21 cellular contexts compared by ENCODE assay signal in genomic region chr3:197445886-197446631, GRCh38.
DNase-seq lines count a peak whose midpoint lies in the region; ATAC-seq and TF ChIP-seq lines count a peak whose summit lies in the region.
"Had no signal": no experiment of that assay in that cellular context is flagged by ENCODE, and none has a peak within 500 bp of the region (broad histone marks: within the 10 kb centered on the region; RNA-seq: fewer than 3 reads in every experiment).

No MANE protein-coding gene starts in this region.

- DNase-seq in cardiac septum (ENCODE audit: low spot score) = peak; percentile 36
- DNase-seq in heart right ventricle = no peak
- DNase-seq in SK-N-MC (ENCODE audit: low read depth, low spot score) = no peak
- no peak for DNase-seq in nephron progenitor cell
- no peak for DNase-seq in type B pancreatic cell (ENCODE audit: extremely low spot score, unreplicated experiment)
- DNase-seq in DMS53 treated with DMSO at 0.1 percent for 48 hours (lab: John Stamatoyannopoulos, UW; ENCODE audit: unreplicated experiment) = no peak
- no peak for DNase-seq in stimulated activated CD4-positive, alpha-beta T cell treated with anti-CD3 and anti-CD28 coated beads, Interleukin-15, amount 100 ng/mL, for 24 hours
- no peak for DNase-seq in NCI-H510A (lab: John Stamatoyannopoulos, UW)
- DNase-seq: 8988T; Caco-2; CD4-positive, alpha-beta T cell; DMS153; NCI-H1105; NCI-H2081; NCI-H510A treated with DMSO at 0.1 percent for 48 hours; NCI-H82; PC-3; RPMI8226; SIG-M5 had no signal

- 71 to 72% methylated on average over 11 to 12 of the region's 12 CpGs for WGBS in heart right ventricle, 2 donors

- peak overlapping the region; percentile 96 for H3K27ac Mint-ChIP-seq in nephron progenitor cell
- peak overlapping the region; percentile 41 for H3K27ac Mint-ChIP-seq in type B pancreatic cell
- H3K27ac Mint-ChIP-seq: B cell had no signal

- H3K36me3 Mint-ChIP-seq in nephron progenitor cell (ENCODE audit: low read depth) (no peaks in the 10 kb centered on the region), type B pancreatic cell (no peaks in the 10 kb centered on the region)

- H3K27ac ChIP-seq in heart right ventricle (no peak overlapping the region), SK-N-MC (peak overlapping the region; percentile 44)

- H3K4me1 ChIP-seq in heart right ventricle = no peaks in the 10 kb centered on the region
- H3K4me1 ChIP-seq: Caco-2 had no signal

- no peaks in the 10 kb centered on the region for H3K9me3 ChIP-seq in heart right ventricle
- H3K9me3 ChIP-seq in SK-N-MC (ENCODE audit: low read depth, low read length) = no peaks in the 10 kb centered on the region
- H3K9me3 ChIP-seq: Caco-2 had no signal

- no peak for ATAC-seq in heart right ventricle
- ATAC-seq: GM12878, PC-3 had no signal

- no peaks in the 10 kb centered on the region for H3K9me3 Mint-ChIP-seq in nephron progenitor cell
- no peaks in the 10 kb centered on the region for H3K9me3 Mint-ChIP-seq in type B pancreatic cell
- H3K9me3 Mint-ChIP-seq: CD4-positive, alpha-beta T cell had no signal

- TF ChIP-seq CTCF in heart right ventricle (IDR thresholded peaks at IDR 0.05) = no peak
- TF ChIP-seq CTCF in nephron progenitor cell (IDR thresholded peaks at IDR 0.05) = no peak
- TF ChIP-seq CTCF in type B pancreatic cell (conservative IDR thresholded peaks at IDR 0.05) = no peak

- H3K4me1 Mint-ChIP-seq in nephron progenitor cell (peaks cover 74% of the 10 kb centered on the region), type B pancreatic cell (ENCODE audit: unreplicated experiment) (peaks cover 8% of the 10 kb centered on the region)
- H3K4me1 Mint-ChIP-seq: B cell had no signal

- H3K36me3 ChIP-seq in heart right ventricle (no peaks in the 10 kb centered on the region), SK-N-MC (ENCODE audit: insufficient read depth, low read length) (no peaks in the 10 kb centered on the region)

- H3K27me3 Mint-ChIP-seq in nephron progenitor cell (ENCODE audit: low read depth, poor library complexity) (peaks cover 3% of the 10 kb centered on the region), type B pancreatic cell (peaks cover 6% of the 10 kb centered on the region)

- peaks cover 0 to 3% (median 0%) of the 10 kb centered on the region in 7 donors for H3K27me3 ChIP-seq in heart right ventricle

- H3K9ac ChIP-seq in SK-N-MC (ENCODE audit: insufficient read length) = peak overlapping the region; percentile 60

- H3K4me3 Mint-ChIP-seq in nephron progenitor cell = peak overlapping the region; percentile 28
- no peak overlapping the region for H3K4me3 Mint-ChIP-seq in type B pancreatic cell
- H3K4me3 Mint-ChIP-seq: B cell; CD4-positive, alpha-beta T cell had no signal

- intact Hi-C loops in cardiac septum (cut with DNase I) (no loop called here), heart right ventricle (cut with DNase I) (no loop called here)

- no peak overlapping the region for H3K4me3 ChIP-seq in heart right ventricle
- peak overlapping the region; percentile 30 for H3K4me3 ChIP-seq in SK-N-MC
- H3K4me3 ChIP-seq: GM12878 had no signal
